In the genomic region with DNA sequence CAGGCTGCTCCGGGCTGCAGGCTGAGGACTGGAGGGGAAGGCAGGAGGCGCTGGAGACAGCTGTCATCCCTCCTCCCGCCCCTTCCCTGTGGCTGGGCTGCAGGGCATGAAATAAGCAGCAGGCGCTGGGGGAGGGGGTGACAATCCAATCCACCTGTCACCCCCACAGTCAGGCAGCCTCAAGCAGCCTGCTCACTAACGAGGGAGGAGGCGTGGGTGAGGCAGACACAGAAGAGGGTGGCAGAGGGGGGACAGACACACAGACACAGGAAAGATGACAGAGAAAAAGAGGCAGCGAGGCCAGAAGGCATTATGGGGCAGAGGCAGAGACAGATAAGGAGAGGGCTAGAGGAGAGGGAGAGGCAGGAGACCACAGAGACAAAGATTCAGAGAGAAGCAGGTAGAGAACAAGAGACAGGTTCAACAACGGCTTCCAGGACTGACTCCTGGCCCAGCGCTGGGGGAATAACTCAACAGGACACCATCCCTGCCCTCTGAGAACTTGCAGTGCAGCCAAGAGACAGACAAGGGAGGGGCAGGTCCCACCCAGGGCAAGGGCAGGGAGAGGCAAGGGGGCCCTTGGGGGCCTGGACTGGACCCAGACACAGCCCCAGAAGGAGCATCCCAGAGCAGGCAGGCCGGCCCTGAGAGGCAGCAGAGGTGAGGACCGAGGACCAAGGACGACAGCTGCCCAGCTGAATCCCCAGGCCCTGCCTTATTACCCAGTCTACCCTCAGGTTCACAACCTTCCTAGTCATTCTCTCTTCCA, we compare ENCODE assay signal across 8 cellular contexts. TPM values are rescaled to one million over a fixed set of nuclear protein-coding genes. Genes with fewer than 3 reads are reported as not detected.
DNase-seq lines count a peak whose midpoint lies in the region; ATAC-seq, FAIRE-seq and TF ChIP-seq lines count a peak whose summit lies in the region.

No MANE protein-coding gene starts in this region.

- no peaks in the 10 kb centered on the region for H3K36me3 ChIP-seq in CD8-positive, alpha-beta memory T cell (ENCODE audit: insufficient read depth, low read length)
- H3K36me3 ChIP-seq in ectodermal cell (ENCODE audit: control insufficient read depth, insufficient read depth, low read length): no peaks in the 10 kb centered on the region
- H3K36me3 ChIP-seq in tibial nerve: no peaks in the 10 kb centered on the region

- no peak for FAIRE-seq in H54 (lab: Jason Lieb, UNC)

- no peaks in the 10 kb centered on the region for H3K9me3 ChIP-seq in CD8-positive, alpha-beta memory T cell (ENCODE audit: low read length)
- no peaks in the 10 kb centered on the region for H3K9me3 ChIP-seq in ectodermal cell (ENCODE audit: control insufficient read depth, low read length)
- H3K9me3 ChIP-seq in tibial nerve: no peaks in the 10 kb centered on the region

- H3K4me3 Mint-ChIP-seq in CD8-positive, alpha-beta memory T cell: peak overlapping the region; percentile 62 to 91 (median 81)
- H3K4me3 Mint-ChIP-seq in naive B cell: peak overlapping the region; percentile 63 to 93 (median 88)

- 35 to 40% methylated on average over 12 of the region's 12 CpGs for WGBS in ectodermal cell, 2 experiments
- 29 to 31% methylated on average over 11 to 12 of the region's 12 CpGs for WGBS in tibial nerve, 2 donors

- H3K27ac Mint-ChIP-seq in CD8-positive, alpha-beta memory T cell: peak overlapping the region; percentile 86 to 100 (median 96)
- H3K27ac Mint-ChIP-seq in naive B cell: peak overlapping the region; percentile 96 to 99 (median 98)

- TF ChIP-seq EP300 in tibial nerve (IDR thresholded peaks at IDR 0.05): peak in 1 of 2 donors; percentile 2

- peaks cover 0 to 32% (median 4%) of the 10 kb centered on the region in 3 donors for H3K36me3 Mint-ChIP-seq in CD8-positive, alpha-beta memory T cell
- no peaks in the 10 kb centered on the region for H3K36me3 Mint-ChIP-seq in naive B cell

- CTCF ChIA-PET in CD8-positive, alpha-beta memory T cell (lab: Charles Lee): interaction anchor here (0.6 to 5.5 kb wide), 7 partner anchors 9 to 177 kb away, joined by 3 to 62 read pairs (median 3); a partner anchor contains a TSS

- POLR2A ChIA-PET in CD8-positive, alpha-beta memory T cell (lab: Charles Lee): interaction anchor here (0.6 to 5.4 kb wide), 6 partner anchors 9 to 581 kb away, joined by 3 to 49 read pairs (median 4); a partner anchor contains a TSS

- no peaks in the 10 kb centered on the region for H3K27me3 Mint-ChIP-seq in CD8-positive, alpha-beta memory T cell
- H3K27me3 Mint-ChIP-seq in naive B cell: no peaks in the 10 kb centered on the region

- 0 out of 2 replicates have a peak, but pooled peaks have one; percentile 9 for TF ChIP-seq CTCF in WI38 (IDR thresholded peaks at IDR 0.05; ENCODE audit: low read depth, low read length)
- no peak for TF ChIP-seq CTCF in tibial nerve (IDR thresholded peaks at IDR 0.05)

- peak overlapping the region; percentile 69 for H3K27ac ChIP-seq in CD8-positive, alpha-beta memory T cell (ENCODE audit: low read depth, low read length)
- H3K27ac ChIP-seq in ectodermal cell (ENCODE audit: insufficient read depth, low read depth, low read length, poor library complexity, severe bottlenecking) (peak overlapping the region; percentile 36), tibial nerve (peak overlapping the region; percentile 68 to 84 (median 79))

- peak; percentile 33 to 72 (median 55) for DNase-seq in CD8-positive, alpha-beta memory T cell
- peak; percentile 17 for DNase-seq in NCI-H1417 treated with DMSO at 0.1 percent for 48 hours (lab: John Stamatoyannopoulos, UW)
- DNase-seq in naive B cell: no peak
- DNase-seq in tibial nerve (ENCODE audit: low spot score in 2 of 2): no peak
- no peak for DNase-seq in H54 (ENCODE audit: insufficient read length, low spot score)

- TF ChIP-seq POLR2A in tibial nerve (IDR thresholded peaks at IDR 0.05): no peak
- no peak for TF ChIP-seq POLR2A in H54 (IDR thresholded peaks at IDR 0.05; ENCODE audit: low read depth, low read length)

- no peaks in the 10 kb centered on the region for H3K9me3 Mint-ChIP-seq in CD8-positive, alpha-beta memory T cell
- H3K9me3 Mint-ChIP-seq in naive B cell: no peaks in the 10 kb centered on the region

- no peaks in the 10 kb centered on the region for H3K27me3 ChIP-seq in CD8-positive, alpha-beta memory T cell (ENCODE audit: insufficient read depth, low read length, poor library complexity, severe bottlenecking)
- H3K27me3 ChIP-seq in ectodermal cell (ENCODE audit: control insufficient read depth, insufficient read depth, low read length, poor library complexity, severe bottlenecking) (no peaks in the 10 kb centered on the region), tibial nerve (no peaks in the 10 kb centered on the region)

- peaks cover 94% of the 10 kb centered on the region for H3K4me1 ChIP-seq in CD8-positive, alpha-beta memory T cell (ENCODE audit: insufficient read depth, low read length)
- peaks cover 56% of the 10 kb centered on the region for H3K4me1 ChIP-seq in ectodermal cell (ENCODE audit: control insufficient read depth, insufficient read depth, low read length)
- peaks cover 2 to 99% (median 84%) of the 10 kb centered on the region in 4 donors for H3K4me1 ChIP-seq in tibial nerve

- ATAC-seq in GM21619 (IDR thresholded peaks at IDR 0.05; ENCODE audit: unreplicated experiment) (peak; percentile 24), naive B cell (ENCODE audit: low read depth in 2 of 2) (no peak)

- peak overlapping the region; percentile 40 for H3K4me3 ChIP-seq in CD8-positive, alpha-beta memory T cell (ENCODE audit: low read length)
- H3K4me3 ChIP-seq in WI38 (ENCODE audit: low read depth, low read length) (no peak overlapping the region), ectodermal cell (ENCODE audit: insufficient read depth, low read depth, low read length) (peak overlapping the region; percentile 6), tibial nerve (peak overlapping the region in 2 of 4 donors; percentile 10 to 33)

- peaks cover 87 to 97% (median 96%) of the 10 kb centered on the region in 3 donors for H3K4me1 Mint-ChIP-seq in CD8-positive, alpha-beta memory T cell
- peaks cover 80 to 98% (median 95%) of the 10 kb centered on the region in 3 donors for H3K4me1 Mint-ChIP-seq in naive B cell

RNA-seq across cellular contexts. Expression of a gene that starts 11.2 kb away (rescaled TPM):
- 10 to 100 TPM; 32.9 to 35.4 TPM for total RNA-seq in CD8-positive, alpha-beta memory T cell
- polyA plus RNA-seq in CD8-positive, alpha-beta memory T cell: 19.2 TPM
- 11.7 TPM for polyA plus RNA-seq in ectodermal cell (2013, experiment 1 of 4)
- 13.1 TPM for polyA plus RNA-seq in ectodermal cell (2013, experiment 2 of 4)
- 10.6 TPM for polyA plus RNA-seq in ectodermal cell (2013, experiment 3 of 4)
- 10.7 TPM for polyA plus RNA-seq in ectodermal cell (2013, experiment 4 of 4)
- polyA plus RNA-seq in naive B cell (ENCODE audit: low read depth in 6 of 6): 10 to 100 TPM in 3 of 6 donors, 1 to 10 TPM in 3; 6.9 to 15.8 (median 9.1) TPM
- 10 to 100 TPM; 67.5 to 84.9 (median 70.8) TPM for total RNA-seq in tibial nerve

Comparison
In these comparisons a context has a peak if more than half of its experiments do, and no peak if none do; other contexts are left out.
1. DNase-seq: peak in CD8-positive, alpha-beta memory T cell (5 of 5) and NCI-H1417 treated with DMSO at 0.1 percent for 48 hours (single experiment); none in naive B cell (single experiment), tibial nerve (0 of 2) and H54 (single experiment).
2. Peak in every context shown above with its lines, with median percentiles within 50 percentile points of each other: H3K27ac ChIP-seq.